34 cellular contexts compared by ENCODE assay signal in genomic region chr14:101330416-101331140, GRCh38.
"Had no signal": no experiment of that assay in that cellular context is flagged by ENCODE, and none has a peak within 500 bp of the region (broad histone marks: within the 10 kb centered on the region; RNA-seq: fewer than 3 reads in every experiment).

No MANE protein-coding gene starts in this region.

- DNase-seq: activated B cell treated with CpG ODN at 0.5 μM for 24 hours; activated CD4-positive, alpha-beta memory T cell treated with anti-CD3 and anti-CD28 coated beads, Interleukin-2, amount 10 ng/mL, durations not matched to agents 7 days and 5 days; activated CD4-positive, alpha-beta T cell treated with anti-CD3 and anti-CD28 coated beads for 4 hours; activated CD4-positive, alpha-beta T cell treated with anti-CD3 and anti-CD28 coated beads, Interleukin-2, amount 10 ng/mL, durations not matched to agents 24 days and 14 days; activated CD4-positive, alpha-beta T cell treated with anti-CD3 and anti-CD28 coated beads, Interleukin-2, amount 50 U/mL, for 48 hours; activated CD4-positive, CD25-positive, alpha-beta regulatory T cell treated with anti-CD3 and anti-CD28 coated beads, Interleukin-2, amount 50 U/mL, for 72 hours; activated CD8-positive, alpha-beta memory T cell treated with anti-CD3 and anti-CD28 coated beads for 24 hours; activated CD8-positive, alpha-beta memory T cell treated with anti-CD3 and anti-CD28 coated beads, Interleukin-2, amount 10 ng/mL, durations not matched to agents 7 days and 5 days; activated CD8-positive, alpha-beta memory T cell treated with anti-CD3 and anti-CD28 coated beads, Interleukin-2, amount 50 U/mL, for 48 hours; activated CD8-positive, alpha-beta T cell treated with anti-CD3 and anti-CD28 coated beads, Interleukin-2, amount 10 ng/mL, durations not matched to agents 7 days and 5 days; activated effector memory CD4-positive, alpha-beta T cell treated with anti-CD3 and anti-CD28 coated beads, Interleukin-2, amount 50 U/mL, for 16 hours; activated gamma-delta T cell treated with Interleukin-2 at 50 U/mL for 16 hours; activated naive CD4-positive, alpha-beta T cell; activated naive CD4-positive, alpha-beta T cell treated with anti-CD3 and anti-CD28 coated beads for 36 hours; activated naive CD4-positive, alpha-beta T cell treated with anti-CD3 and anti-CD28 coated beads, Interleukin-2, amount 50 U/mL, for 16 hours; activated naive CD8-positive, alpha-beta T cell treated with anti-CD3 and anti-CD28 coated beads for 36 hours; activated T-cell treated with anti-CD3 and anti-CD28 coated beads, Interleukin-2, amount 50 U/mL, for 24 hours; activated T-cell treated with anti-CD3 and anti-CD28 coated beads, Interleukin-2, amount 50 U/mL, for 48 hours; adrenal gland; amniotic stem cell; aorta; body of pancreas; brain microvascular endothelial cell; central memory CD4-positive, alpha-beta T cell; SW 1271; T-helper 1 cell; T-helper 2 cell; T-helper 9 cell had no signal

- FAIRE-seq: astrocyte, TTC549 had no signal

- H3K27me3 ChIP-seq: body of pancreas, brain microvascular endothelial cell had no signal

- ATAC-seq: activated CD8-positive, alpha-beta memory T cell treated with anti-CD3 and anti-CD28 coated beads, Interleukin-2, amount 10 ng/mL, durations not matched to agents 7 days and 5 days; activated CD8-positive, alpha-beta T cell treated with anti-CD3 and anti-CD28 coated beads, Interleukin-2, amount 10 ng/mL, durations not matched to agents 7 days and 5 days; activated naive CD4-positive, alpha-beta T cell treated with anti-CD3 and anti-CD28 coated beads, Interleukin-2, amount 50 U/mL, for 72 hours; activated T-helper 17 cell treated with anti-CD3 and anti-CD28 coated beads, Interleukin-2, amount 50 U/mL, for 72 hours; body of pancreas had no signal

- H3K27ac ChIP-seq: adrenal gland, body of pancreas, brain microvascular endothelial cell, breast epithelium, VCaP had no signal

- H3K4me3 ChIP-seq: adrenal gland, body of pancreas, breast epithelium had no signal

- H3K4me1 ChIP-seq: adrenal gland, breast epithelium had no signal

- H3K9me3 ChIP-seq: adrenal gland, body of pancreas, breast epithelium had no signal

- H3K36me3 ChIP-seq: adrenal gland, brain microvascular endothelial cell, breast epithelium had no signal
